Comparison of ENCODE assay signal across 1 cellular context in the genomic region with DNA sequence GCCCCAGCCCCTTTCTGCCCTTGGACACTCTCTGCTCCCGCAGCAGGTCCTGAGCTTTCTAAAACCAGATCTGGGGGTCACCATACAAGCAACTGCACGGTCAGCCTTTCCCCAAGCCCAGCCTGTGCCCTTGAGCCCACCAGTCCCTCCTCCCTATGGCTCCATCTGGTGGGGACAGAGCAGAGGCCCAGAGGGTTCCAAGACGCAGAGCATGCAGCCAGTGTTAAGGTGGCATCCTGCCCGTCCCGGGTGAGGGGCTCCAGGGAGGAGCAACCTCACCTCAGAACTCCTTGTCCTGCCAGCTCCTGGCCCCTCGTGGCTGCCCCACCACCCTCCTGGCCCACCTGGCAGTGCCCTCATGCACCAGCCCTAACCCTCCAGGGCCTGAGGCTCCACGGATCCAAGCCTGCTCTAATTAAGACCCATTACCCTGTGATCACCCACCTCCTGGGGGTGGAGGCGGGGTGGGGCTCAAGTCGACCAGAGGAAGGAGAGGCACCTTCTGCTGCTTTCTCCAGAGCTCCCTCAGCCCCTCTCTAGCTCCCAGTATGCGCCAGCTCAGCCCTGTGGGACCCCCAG.
TF ChIP-seq lines count a peak whose summit lies in the region.

No MANE protein-coding gene starts in this region.

TF ChIP-seq in GM23338, 12 proteins besides CTCF, POLR2A, EP300 and RAD21:
- TF ChIP-seq, protein P1, sequence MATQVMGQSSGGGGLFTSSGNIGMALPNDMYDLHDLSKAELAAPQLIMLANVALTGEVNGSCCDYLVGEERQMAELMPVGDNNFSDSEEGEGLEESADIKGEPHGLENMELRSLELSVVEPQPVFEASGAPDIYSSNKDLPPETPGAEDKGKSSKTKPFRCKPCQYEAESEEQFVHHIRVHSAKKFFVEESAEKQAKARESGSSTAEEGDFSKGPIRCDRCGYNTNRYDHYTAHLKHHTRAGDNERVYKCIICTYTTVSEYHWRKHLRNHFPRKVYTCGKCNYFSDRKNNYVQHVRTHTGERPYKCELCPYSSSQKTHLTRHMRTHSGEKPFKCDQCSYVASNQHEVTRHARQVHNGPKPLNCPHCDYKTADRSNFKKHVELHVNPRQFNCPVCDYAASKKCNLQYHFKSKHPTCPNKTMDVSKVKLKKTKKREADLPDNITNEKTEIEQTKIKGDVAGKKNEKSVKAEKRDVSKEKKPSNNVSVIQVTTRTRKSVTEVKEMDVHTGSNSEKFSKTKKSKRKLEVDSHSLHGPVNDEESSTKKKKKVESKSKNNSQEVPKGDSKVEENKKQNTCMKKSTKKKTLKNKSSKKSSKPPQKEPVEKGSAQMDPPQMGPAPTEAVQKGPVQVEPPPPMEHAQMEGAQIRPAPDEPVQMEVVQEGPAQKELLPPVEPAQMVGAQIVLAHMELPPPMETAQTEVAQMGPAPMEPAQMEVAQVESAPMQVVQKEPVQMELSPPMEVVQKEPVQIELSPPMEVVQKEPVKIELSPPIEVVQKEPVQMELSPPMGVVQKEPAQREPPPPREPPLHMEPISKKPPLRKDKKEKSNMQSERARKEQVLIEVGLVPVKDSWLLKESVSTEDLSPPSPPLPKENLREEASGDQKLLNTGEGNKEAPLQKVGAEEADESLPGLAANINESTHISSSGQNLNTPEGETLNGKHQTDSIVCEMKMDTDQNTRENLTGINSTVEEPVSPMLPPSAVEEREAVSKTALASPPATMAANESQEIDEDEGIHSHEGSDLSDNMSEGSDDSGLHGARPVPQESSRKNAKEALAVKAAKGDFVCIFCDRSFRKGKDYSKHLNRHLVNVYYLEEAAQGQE (IDR thresholded peaks at IDR 0.05; ENCODE audit: unreplicated experiment) = no peak
- TF ChIP-seq CREB1 (CRISPR knock-in tag; IDR thresholded peaks at IDR 0.05; ENCODE audit: low read depth) = no peak
- TF ChIP-seq JUNB (IDR thresholded peaks at IDR 0.05; ENCODE audit: unreplicated experiment) = no peak
- TF ChIP-seq ZNF462 (CRISPR knock-in tag; IDR thresholded peaks at IDR 0.05) = no peak
- no peak for TF ChIP-seq ZNF331 (CRISPR knock-in tag; IDR thresholded peaks at IDR 0.05; ENCODE audit: low read depth)
- TF ChIP-seq EZH2phosphoT487 (IDR thresholded peaks at IDR 0.05; ENCODE audit: unreplicated experiment) = no peak
- no peak for TF ChIP-seq NANOG (IDR thresholded peaks at IDR 0.05; ENCODE audit: borderline replicate concordance)
- no peak for TF ChIP-seq STAT1 (IDR thresholded peaks at IDR 0.05; ENCODE audit: unreplicated experiment)
- TF ChIP-seq EZH2 (IDR thresholded peaks at IDR 0.05; ENCODE audit: low read depth, unreplicated experiment) = no peak
- TF ChIP-seq ZNF114 (CRISPR knock-in tag; IDR thresholded peaks at IDR 0.05) = no peak
- no peak for TF ChIP-seq ETS1 (IDR thresholded peaks at IDR 0.05)
- no peak for TF ChIP-seq POLR2AphosphoS5 (IDR thresholded peaks at IDR 0.05; ENCODE audit: low read depth)
